In genomic region chrX:74133156-74133796, GRCh38 we compare ENCODE assay signal across 8 cellular contexts.
DNase-seq lines count a peak whose midpoint lies in the region; ATAC-seq, FAIRE-seq and TF ChIP-seq lines count a peak whose summit lies in the region.

No MANE protein-coding gene starts in this region.

- H4K20me1 ChIP-seq in OCI-LY3 (ENCODE audit: insufficient read depth, low read length): no peaks in the 10 kb centered on the region

- intact Hi-C loops in colonic mucosa (cut with DNase I): loop anchor here (2.0 to 10.0 kb wide), 3 partner anchors 116 to 278 kb away; no protein-coding TSS in a partner anchor

- H3K36me3 ChIP-seq in OCI-LY3 (replicated peaks; ENCODE audit: low read depth, low read length) (no peaks in the 10 kb centered on the region), colonic mucosa (no peaks in the 10 kb centered on the region), liver (ENCODE audit: control insufficient read depth in 4 of 4, insufficient read depth in 3 of 4, low read depth in 1 of 4, low read length in 3 of 4) (peaks cover 0 to 1% (median 0%) of the 10 kb centered on the region in 4 donors)

- H3K27ac ChIP-seq in OCI-LY3 (ENCODE audit: low read length): no peak overlapping the region
- H3K27ac ChIP-seq in colonic mucosa: no peak overlapping the region
- H3K27ac ChIP-seq in liver (ENCODE audit: low read depth in 1 of 2, low read length in 2 of 2): no peak overlapping the region

- no peaks in the 10 kb centered on the region for H3K27me3 ChIP-seq in OCI-LY3 (ENCODE audit: low read depth, low read length)
- H3K27me3 ChIP-seq in colonic mucosa: no peaks in the 10 kb centered on the region
- H3K27me3 ChIP-seq in liver (ENCODE audit: control insufficient read depth in 4 of 4, insufficient read depth in 4 of 4, low read length in 3 of 4): no peaks in the 10 kb centered on the region

- H3K4me1 ChIP-seq in OCI-LY3 (ENCODE audit: low read length): no peaks in the 10 kb centered on the region
- H3K4me1 ChIP-seq in colonic mucosa: no peaks in the 10 kb centered on the region
- H3K4me1 ChIP-seq in liver (ENCODE audit: control insufficient read depth in 4 of 4, insufficient read depth in 4 of 4, low read length in 3 of 4): no peaks in the 10 kb centered on the region

- no peaks in the 10 kb centered on the region for H3K9me3 ChIP-seq in OCI-LY3 (ENCODE audit: insufficient read depth, low read length)
- no peaks in the 10 kb centered on the region for H3K9me3 ChIP-seq in colonic mucosa
- no peaks in the 10 kb centered on the region for H3K9me3 ChIP-seq in liver (ENCODE audit: control insufficient read depth in 4 of 4, low read length in 3 of 4)

- no peaks in the 10 kb centered on the region for H3K79me2 ChIP-seq in OCI-LY3 (ENCODE audit: low read length)

- DNase-seq in D721Med (ENCODE audit: insufficient read length, low spot score) (peak; percentile 17), GM19240 (ENCODE audit: insufficient read length, low spot score) (peak; percentile 41), colonic mucosa (peak; percentile 27), urothelium cell line (ENCODE audit: low spot score) (peak; percentile 47)
- peak; percentile 46 for DNase-seq in Jurkat, Clone E6-1 (ENCODE audit: low read depth, low spot score)

- ATAC-seq in HG03571 (IDR thresholded peaks at IDR 0.05; ENCODE audit: unreplicated experiment): no peak

- H3K4me2 ChIP-seq in OCI-LY3 (ENCODE audit: low read length): no peak overlapping the region

- no peak overlapping the region for H3K9ac ChIP-seq in OCI-LY3 (ENCODE audit: low read length)
- no peak overlapping the region for H3K9ac ChIP-seq in colonic mucosa (ENCODE audit: low read depth in 2 of 2, low read length in 2 of 2)
- no peak overlapping the region for H3K9ac ChIP-seq in liver (ENCODE audit: low read depth in 1 of 2, low read length in 2 of 2)

- WGBS in liver: 52% methylated on average over 5 of the region's 5 CpGs

- TF ChIP-seq CTCF in D721Med (IDR thresholded peaks at IDR 0.05; ENCODE audit: insufficient read depth, missing control alignments) (peak; percentile 59), OCI-LY3 (IDR thresholded peaks at IDR 0.05; ENCODE audit: low read depth, low read length) (peak; percentile 66), colonic mucosa (IDR thresholded peaks at IDR 0.05) (peak; percentile 75), liver (IDR thresholded peaks at IDR 0.05; ENCODE audit: low read depth, low read length, missing input control) (peak; percentile 69)

- TF ChIP-seq RAD21 in liver (IDR thresholded peaks at IDR 0.05): peak; percentile 82 to 96

- peak; percentile 90 for FAIRE-seq in D721Med (lab: Jason Lieb, UNC)
- FAIRE-seq in urothelium cell line (lab: Jason Lieb, UNC): no peak

- no peak overlapping the region for H2AFZ ChIP-seq in OCI-LY3 (ENCODE audit: low read depth, low read length)

- no peak overlapping the region for H3K4me3 ChIP-seq in Jurkat, Clone E6-1 (ENCODE audit: low read length)
- no peak overlapping the region for H3K4me3 ChIP-seq in OCI-LY3 (ENCODE audit: low read length)
- H3K4me3 ChIP-seq in colonic mucosa: no peak overlapping the region
- H3K4me3 ChIP-seq in liver (ENCODE audit: low read depth in 1 of 3, low read length in 3 of 3): no peak overlapping the region

TF ChIP-seq in liver, 16 proteins besides CTCF, POLR2A, EP300 and RAD21:
- no peak for TF ChIP-seq FOXA2 (IDR thresholded peaks at IDR 0.05)
- no peak for TF ChIP-seq MAX (IDR thresholded peaks at IDR 0.05)
- no peak for TF ChIP-seq RXRA (IDR thresholded peaks at IDR 0.05)
- TF ChIP-seq ATF3 (IDR thresholded peaks at IDR 0.05): no peak
- TF ChIP-seq HNF4G (IDR thresholded peaks at IDR 0.05): no peak
